Comparison of ENCODE assay signal across 8 cellular contexts in genomic region chr1:40161125-40161887, GRCh38. TPM values are rescaled to one million over a fixed set of nuclear protein-coding genes. Genes with fewer than 3 reads are reported as not detected.
DNase-seq lines count a peak whose midpoint lies in the region; ATAC-seq and TF ChIP-seq lines count a peak whose summit lies in the region.

TSS of gene RLF (plus strand) at chr1:40161387. CDS start at chr1:40161400, 13 bp downstream.

- peak; percentile 92 for TF ChIP-seq POLR2A in GM19193 (IDR thresholded peaks at IDR 0.05; ENCODE audit: extremely low read depth, insufficient read depth, insufficient read length)

- peak; percentile 95 for ATAC-seq in HG03432 (IDR thresholded peaks at IDR 0.05; ENCODE audit: unreplicated experiment)

- DNase-seq in AG20443 (ENCODE audit: low spot score) (peak; percentile 97), NCI-H510A treated with DMSO at 0.1 percent for 48 hours (lab: John Stamatoyannopoulos, UW) (peak; percentile 99), cerebellum (ENCODE audit: low spot score) (peak; percentile 95), kidney epithelial cell (ENCODE audit: low read depth) (peak; percentile 65)
- DNase-seq in activated CD4-positive, alpha-beta T cell treated with anti-CD3 and anti-CD28 coated beads for 1 hour, result peak; percentile 94
- DNase-seq in stimulated activated CD4-positive, alpha-beta T cell treated with anti-CD3 and anti-CD28 coated beads, Interleukin-15, amount 100 ng/mL, for 24 hours, result peak; percentile 97

- no peaks in the 10 kb centered on the region for H3K27me3 ChIP-seq in kidney epithelial cell (ENCODE audit: control insufficient read depth, insufficient read depth, low read length)

- no peaks in the 10 kb centered on the region for H3K36me3 ChIP-seq in kidney epithelial cell (ENCODE audit: control insufficient read depth, insufficient read depth, low read length)

- peak within 1 kb of the TSS; percentile 77 for H3K4me3 ChIP-seq in kidney epithelial cell (ENCODE audit: low read depth, low read length)

- no peak for TF ChIP-seq CTCF in kidney epithelial cell (IDR thresholded peaks at IDR 0.05; ENCODE audit: insufficient read depth, low read length, poor library complexity, severe bottlenecking)

RNA-seq across cellular contexts. Expression of gene RLF, which starts in this region (rescaled TPM):
- total RNA-seq in cerebellum (60.9 TPM), kidney epithelial cell (14.0 and 16.7 TPM in 2 replicates)

Comparison
In these comparisons a context has a peak if more than half of its experiments do, and no peak if none do; other contexts are left out.
1. Peak in every context shown above with its lines: DNase-seq, ATAC-seq and H3K4me3 ChIP-seq.